ENCODE assay signal across 1 cellular context in the genomic region with DNA sequence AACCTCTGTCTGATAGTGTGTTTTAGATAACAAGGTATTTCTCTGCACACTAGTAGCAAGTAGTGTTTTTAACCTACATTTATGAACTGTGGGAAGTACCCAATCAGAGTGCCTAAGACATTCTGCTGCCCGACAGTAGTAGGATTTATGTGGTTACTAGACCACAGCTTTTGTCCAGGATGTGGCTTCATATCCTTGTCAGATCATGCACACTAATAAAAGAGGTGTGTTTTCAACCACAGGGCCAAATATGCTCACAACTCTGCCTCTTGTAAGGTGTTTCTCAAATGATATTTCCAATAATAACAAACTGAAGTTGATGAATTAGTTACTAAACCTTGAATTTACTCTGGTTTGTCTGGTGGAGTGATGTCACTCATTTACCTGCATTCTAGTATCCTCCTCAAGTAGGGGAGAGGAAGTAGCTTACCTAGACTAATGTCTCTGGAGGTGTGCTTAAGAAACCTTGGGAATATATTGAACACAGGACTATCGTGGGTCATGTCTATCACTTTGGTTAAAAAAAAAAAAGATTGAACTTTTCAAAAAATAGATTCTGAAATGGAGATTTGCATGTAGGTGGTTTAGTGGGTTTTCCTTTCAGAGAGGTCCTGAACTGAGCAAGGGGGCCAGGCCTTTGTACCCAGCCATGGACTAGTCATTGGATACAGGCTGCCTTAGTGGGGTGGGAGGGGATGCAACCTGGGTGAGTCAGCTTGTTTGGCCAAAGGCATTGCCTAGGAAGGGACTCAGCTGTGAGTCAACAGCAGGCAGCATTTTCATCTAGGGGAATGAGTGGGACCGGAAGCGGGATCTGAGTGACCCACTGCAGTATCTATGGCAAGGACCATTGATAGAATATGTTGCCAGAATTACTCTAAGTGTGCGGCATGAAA.
TF ChIP-seq lines count a peak whose summit lies in the region.

No MANE protein-coding gene starts in this region.

TF ChIP-seq in GM12878, 131 proteins besides CTCF, POLR2A, EP300 and RAD21 (continued from another document and continues in another):
- TF ChIP-seq, protein P1, sequence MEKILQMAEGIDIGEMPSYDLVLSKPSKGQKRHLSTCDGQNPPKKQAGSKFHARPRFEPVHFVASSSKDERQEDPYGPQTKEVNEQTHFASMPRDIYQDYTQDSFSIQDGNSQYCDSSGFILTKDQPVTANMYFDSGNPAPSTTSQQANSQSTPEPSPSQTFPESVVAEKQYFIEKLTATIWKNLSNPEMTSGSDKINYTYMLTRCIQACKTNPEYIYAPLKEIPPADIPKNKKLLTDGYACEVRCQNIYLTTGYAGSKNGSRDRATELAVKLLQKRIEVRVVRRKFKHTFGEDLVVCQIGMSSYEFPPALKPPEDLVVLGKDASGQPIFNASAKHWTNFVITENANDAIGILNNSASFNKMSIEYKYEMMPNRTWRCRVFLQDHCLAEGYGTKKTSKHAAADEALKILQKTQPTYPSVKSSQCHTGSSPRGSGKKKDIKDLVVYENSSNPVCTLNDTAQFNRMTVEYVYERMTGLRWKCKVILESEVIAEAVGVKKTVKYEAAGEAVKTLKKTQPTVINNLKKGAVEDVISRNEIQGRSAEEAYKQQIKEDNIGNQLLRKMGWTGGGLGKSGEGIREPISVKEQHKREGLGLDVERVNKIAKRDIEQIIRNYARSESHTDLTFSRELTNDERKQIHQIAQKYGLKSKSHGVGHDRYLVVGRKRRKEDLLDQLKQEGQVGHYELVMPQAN (conservative IDR thresholded peaks at IDR 0.05), result no peak
- TF ChIP-seq SREBF1 (IDR thresholded peaks at IDR 0.05; ENCODE audit: low read length) (no peak), ZSCAN29 (IDR thresholded peaks at IDR 0.05) (no peak), ZNF274 (IDR thresholded peaks at IDR 0.05; ENCODE audit: insufficient read depth, insufficient read length) (no peak), CHD2 (IDR thresholded peaks at IDR 0.05; ENCODE audit: borderline replicate concordance, low read depth, low read length) (no peak), SMAD5 (IDR thresholded peaks at IDR 0.05; ENCODE audit: low read depth) (no peak), E4F1 (IDR thresholded peaks at IDR 0.05; ENCODE audit: borderline replicate concordance, partially characterized antibody) (no peak), HDAC6 (IDR thresholded peaks at IDR 0.05; ENCODE audit: unreplicated experiment) (no peak), NR2C2 (IDR thresholded peaks at IDR 0.05; ENCODE audit: borderline replicate concordance, control insufficient read depth, insufficient read length, low read depth) (no peak), POLR2AphosphoS2 (IDR thresholded peaks at IDR 0.05; ENCODE audit: low read depth, low read length) (no peak), CBX5 (IDR thresholded peaks at IDR 0.05; ENCODE audit: low read depth) (no peak), CBFB (IDR thresholded peaks at IDR 0.05; ENCODE audit: low read depth) (peak; percentile 75; the same call in 1 of the 2 replicates), FOXM1 (IDR thresholded peaks at IDR 0.05; ENCODE audit: low read depth, low read length) (0 out of 2 replicates have a peak, but pooled peaks have one; percentile 23), CREM (IDR thresholded peaks at IDR 0.05; ENCODE audit: low read depth) (no peak), KDM1A (IDR thresholded peaks at IDR 0.05; ENCODE audit: borderline replicate concordance) (no peak), PAX5 (IDR thresholded peaks at IDR 0.05; ENCODE audit: borderline replicate concordance, low read depth, low read length) (0 out of 2 replicates have a peak, but pooled peaks have one; percentile 33), HCFC1 (IDR thresholded peaks at IDR 0.05; ENCODE audit: low read length) (no peak), CREB1 (IDR thresholded peaks at IDR 0.05; ENCODE audit: low read depth) (no peak), CHD4 (IDR thresholded peaks at IDR 0.05) (no peak), IKZF1 (conservative IDR thresholded peaks at IDR 0.05) (peak; percentile 47; the same call in 1 of the 2 replicates), EED (IDR thresholded peaks at IDR 0.05; ENCODE audit: low read depth) (peak; percentile 45; the same call in 1 of the 2 replicates), BRCA1 (IDR thresholded peaks at IDR 0.05; ENCODE audit: low read depth, low read length) (no peak), CBX3 (IDR thresholded peaks at IDR 0.05; ENCODE audit: borderline replicate concordance, low read depth) (no peak), FOS (IDR thresholded peaks at IDR 0.05; ENCODE audit: borderline replicate concordance, extremely low read depth, insufficient read length) (no peak), TCF12 (IDR thresholded peaks at IDR 0.05; ENCODE audit: low read depth, low read length) (no peak), TAF1 (IDR thresholded peaks at IDR 0.05; ENCODE audit: borderline replicate concordance, low read depth, low read length) (no peak), RUNX3 (IDR thresholded peaks at IDR 0.05; ENCODE audit: low read length) (peak; percentile 99), TARDBP (IDR thresholded peaks at IDR 0.05; ENCODE audit: borderline replicate concordance) (no peak), ATF7 (IDR thresholded peaks at IDR 0.05; ENCODE audit: low read depth) (0 out of 2 replicates have a peak, but pooled peaks have one; percentile 15), SMC3 (IDR thresholded peaks at IDR 0.05; ENCODE audit: borderline replicate concordance, low read length) (no peak), MYC (IDR thresholded peaks at IDR 0.05; ENCODE audit: insufficient read depth, insufficient read length, insufficient replicate concordance, low read length, severe bottlenecking) (no peak), USF1 (IDR thresholded peaks at IDR 0.05; ENCODE audit: borderline replicate concordance, extremely low read length, insufficient read depth, low read depth, low read length) (no peak), PKNOX1 (IDR thresholded peaks at IDR 0.05) (peak; percentile 44; the same call in 1 of the 2 replicates), GATAD2B (conservative IDR thresholded peaks at IDR 0.05; ENCODE audit: low read depth) (no peak)
- TF ChIP-seq, protein P2, sequence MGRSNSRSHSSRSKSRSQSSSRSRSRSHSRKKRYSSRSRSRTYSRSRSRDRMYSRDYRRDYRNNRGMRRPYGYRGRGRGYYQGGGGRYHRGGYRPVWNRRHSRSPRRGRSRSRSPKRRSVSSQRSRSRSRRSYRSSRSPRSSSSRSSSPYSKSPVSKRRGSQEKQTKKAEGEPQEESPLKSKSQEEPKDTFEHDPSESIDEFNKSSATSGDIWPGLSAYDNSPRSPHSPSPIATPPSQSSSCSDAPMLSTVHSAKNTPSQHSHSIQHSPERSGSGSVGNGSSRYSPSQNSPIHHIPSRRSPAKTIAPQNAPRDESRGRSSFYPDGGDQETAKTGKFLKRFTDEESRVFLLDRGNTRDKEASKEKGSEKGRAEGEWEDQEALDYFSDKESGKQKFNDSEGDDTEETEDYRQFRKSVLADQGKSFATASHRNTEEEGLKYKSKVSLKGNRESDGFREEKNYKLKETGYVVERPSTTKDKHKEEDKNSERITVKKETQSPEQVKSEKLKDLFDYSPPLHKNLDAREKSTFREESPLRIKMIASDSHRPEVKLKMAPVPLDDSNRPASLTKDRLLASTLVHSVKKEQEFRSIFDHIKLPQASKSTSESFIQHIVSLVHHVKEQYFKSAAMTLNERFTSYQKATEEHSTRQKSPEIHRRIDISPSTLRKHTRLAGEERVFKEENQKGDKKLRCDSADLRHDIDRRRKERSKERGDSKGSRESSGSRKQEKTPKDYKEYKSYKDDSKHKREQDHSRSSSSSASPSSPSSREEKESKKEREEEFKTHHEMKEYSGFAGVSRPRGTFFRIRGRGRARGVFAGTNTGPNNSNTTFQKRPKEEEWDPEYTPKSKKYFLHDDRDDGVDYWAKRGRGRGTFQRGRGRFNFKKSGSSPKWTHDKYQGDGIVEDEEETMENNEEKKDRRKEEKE (IDR thresholded peaks at IDR 0.05), result no peak
- TF ChIP-seq, protein P3, sequence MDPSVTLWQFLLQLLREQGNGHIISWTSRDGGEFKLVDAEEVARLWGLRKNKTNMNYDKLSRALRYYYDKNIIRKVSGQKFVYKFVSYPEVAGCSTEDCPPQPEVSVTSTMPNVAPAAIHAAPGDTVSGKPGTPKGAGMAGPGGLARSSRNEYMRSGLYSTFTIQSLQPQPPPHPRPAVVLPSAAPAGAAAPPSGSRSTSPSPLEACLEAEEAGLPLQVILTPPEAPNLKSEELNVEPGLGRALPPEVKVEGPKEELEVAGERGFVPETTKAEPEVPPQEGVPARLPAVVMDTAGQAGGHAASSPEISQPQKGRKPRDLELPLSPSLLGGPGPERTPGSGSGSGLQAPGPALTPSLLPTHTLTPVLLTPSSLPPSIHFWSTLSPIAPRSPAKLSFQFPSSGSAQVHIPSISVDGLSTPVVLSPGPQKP (IDR thresholded peaks at IDR 0.05; ENCODE audit: low read depth, low read length), result no peak
- TF ChIP-seq, protein P4, sequence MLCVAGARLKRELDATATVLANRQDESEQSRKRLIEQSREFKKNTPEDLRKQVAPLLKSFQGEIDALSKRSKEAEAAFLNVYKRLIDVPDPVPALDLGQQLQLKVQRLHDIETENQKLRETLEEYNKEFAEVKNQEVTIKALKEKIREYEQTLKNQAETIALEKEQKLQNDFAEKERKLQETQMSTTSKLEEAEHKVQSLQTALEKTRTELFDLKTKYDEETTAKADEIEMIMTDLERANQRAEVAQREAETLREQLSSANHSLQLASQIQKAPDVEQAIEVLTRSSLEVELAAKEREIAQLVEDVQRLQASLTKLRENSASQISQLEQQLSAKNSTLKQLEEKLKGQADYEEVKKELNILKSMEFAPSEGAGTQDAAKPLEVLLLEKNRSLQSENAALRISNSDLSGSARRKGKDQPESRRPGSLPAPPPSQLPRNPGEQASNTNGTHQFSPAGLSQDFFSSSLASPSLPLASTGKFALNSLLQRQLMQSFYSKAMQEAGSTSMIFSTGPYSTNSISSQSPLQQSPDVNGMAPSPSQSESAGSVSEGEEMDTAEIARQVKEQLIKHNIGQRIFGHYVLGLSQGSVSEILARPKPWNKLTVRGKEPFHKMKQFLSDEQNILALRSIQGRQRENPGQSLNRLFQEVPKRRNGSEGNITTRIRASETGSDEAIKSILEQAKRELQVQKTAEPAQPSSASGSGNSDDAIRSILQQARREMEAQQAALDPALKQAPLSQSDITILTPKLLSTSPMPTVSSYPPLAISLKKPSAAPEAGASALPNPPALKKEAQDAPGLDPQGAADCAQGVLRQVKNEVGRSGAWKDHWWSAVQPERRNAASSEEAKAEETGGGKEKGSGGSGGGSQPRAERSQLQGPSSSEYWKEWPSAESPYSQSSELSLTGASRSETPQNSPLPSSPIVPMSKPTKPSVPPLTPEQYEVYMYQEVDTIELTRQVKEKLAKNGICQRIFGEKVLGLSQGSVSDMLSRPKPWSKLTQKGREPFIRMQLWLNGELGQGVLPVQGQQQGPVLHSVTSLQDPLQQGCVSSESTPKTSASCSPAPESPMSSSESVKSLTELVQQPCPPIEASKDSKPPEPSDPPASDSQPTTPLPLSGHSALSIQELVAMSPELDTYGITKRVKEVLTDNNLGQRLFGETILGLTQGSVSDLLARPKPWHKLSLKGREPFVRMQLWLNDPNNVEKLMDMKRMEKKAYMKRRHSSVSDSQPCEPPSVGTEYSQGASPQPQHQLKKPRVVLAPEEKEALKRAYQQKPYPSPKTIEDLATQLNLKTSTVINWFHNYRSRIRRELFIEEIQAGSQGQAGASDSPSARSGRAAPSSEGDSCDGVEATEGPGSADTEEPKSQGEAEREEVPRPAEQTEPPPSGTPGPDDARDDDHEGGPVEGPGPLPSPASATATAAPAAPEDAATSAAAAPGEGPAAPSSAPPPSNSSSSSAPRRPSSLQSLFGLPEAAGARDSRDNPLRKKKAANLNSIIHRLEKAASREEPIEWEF (IDR thresholded peaks at IDR 0.05; ENCODE audit: insufficient replicate concordance, low read depth, low read length), result no peak
